In the genomic region with DNA sequence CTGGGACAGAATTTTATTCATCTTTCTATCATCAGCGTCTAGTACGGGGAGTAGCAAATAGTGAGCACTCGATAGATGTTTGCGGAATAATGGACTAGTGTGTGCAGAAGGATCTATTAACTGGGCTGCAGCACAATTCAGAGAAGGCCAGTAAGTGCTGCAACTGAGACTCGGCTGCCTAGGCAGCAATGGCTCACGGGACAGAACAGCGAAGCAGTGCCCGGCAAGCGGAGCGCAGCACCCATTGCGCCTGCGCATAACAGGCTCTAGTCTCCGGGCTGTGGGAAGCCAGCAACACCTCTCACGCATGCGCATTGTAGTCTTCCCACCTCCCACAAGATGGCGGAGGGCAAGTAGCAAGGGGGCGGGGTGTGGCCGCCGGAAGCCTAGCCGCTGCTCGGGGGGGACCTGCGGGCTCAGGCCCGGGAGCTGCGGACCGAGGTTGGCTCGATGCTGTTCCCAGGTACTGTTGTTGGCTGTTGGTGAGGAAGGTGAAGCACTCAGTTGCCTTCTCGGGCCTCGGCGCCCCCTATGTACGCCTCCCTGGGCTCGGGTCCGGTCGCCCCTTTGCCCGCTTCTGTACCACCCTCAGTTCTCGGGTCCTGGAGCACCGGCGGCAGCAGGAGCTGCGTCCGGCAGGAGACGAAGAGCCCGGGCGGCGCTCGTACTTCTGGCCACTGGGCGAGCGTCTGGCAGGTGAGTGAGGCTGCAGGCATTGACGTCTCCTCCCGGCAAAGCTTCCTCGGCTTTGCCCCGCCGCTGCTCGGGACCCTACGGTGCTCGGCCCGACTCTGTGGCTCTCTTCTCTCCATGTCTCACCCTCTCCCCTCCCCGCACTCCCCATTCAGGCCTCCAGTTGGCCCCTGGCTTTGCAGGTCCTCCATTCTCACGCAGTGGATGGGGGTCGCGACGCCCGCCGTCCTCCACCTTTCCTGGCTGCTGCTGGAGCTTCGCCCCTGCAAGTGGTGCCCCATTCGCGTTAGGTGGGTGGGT, we compare ENCODE assay signal across 1 cellular context.
TF ChIP-seq lines count a peak whose summit lies in the region.

No MANE protein-coding gene starts in this region.

TF ChIP-seq in HepG2, 621 proteins besides CTCF, POLR2A, EP300 and RAD21 (continued from another document and continues in another):
- TF ChIP-seq, protein P1, sequence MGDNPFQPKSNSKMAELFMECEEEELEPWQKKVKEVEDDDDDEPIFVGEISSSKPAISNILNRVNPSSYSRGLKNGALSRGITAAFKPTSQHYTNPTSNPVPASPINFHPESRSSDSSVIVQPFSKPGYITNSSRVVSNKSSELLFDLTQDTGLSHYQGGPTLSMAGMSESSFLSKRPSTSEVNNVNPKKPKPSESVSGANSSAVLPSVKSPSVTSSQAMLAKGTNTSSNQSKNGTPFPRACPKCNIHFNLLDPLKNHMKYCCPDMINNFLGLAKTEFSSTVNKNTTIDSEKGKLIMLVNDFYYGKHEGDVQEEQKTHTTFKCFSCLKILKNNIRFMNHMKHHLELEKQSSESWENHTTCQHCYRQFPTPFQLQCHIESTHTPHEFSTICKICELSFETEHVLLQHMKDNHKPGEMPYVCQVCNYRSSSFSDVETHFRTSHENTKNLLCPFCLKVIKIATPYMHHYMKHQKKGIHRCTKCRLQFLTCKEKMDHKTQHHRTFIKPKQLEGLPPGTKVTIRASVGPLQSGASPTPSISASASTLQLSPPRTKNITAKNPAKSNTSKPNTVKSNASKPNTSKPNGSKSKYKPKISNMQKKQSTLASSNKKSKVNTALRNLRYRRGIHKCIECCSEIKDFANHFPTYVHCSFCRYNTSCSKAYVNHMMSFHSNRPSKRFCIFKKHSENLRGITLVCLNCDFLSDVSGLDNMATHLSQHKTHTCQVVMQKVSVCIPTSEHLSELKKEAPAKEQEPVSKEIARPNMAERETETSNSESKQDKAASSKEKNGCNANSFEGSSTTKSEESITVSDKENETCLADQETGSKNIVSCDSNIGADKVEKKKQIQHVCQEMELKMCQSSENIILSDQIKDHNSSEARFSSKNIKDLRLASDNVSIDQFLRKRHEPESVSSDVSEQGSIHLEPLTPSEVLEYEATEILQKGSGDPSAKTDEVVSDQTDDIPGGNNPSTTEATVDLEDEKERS (CRISPR knock-in tag; IDR thresholded peaks at IDR 0.05): peak; percentile 52; the same call in 1 of the 2 replicates
- peak; percentile 75 for TF ChIP-seq AGO2 (optimal IDR thresholded peaks at IDR 0.05; ENCODE audit: low read depth, low read length)
- 0 out of 2 replicates have a peak, but pooled peaks have one; percentile 60 for TF ChIP-seq ZNF557 (CRISPR knock-in tag; IDR thresholded peaks at IDR 0.05)
- 0 out of 2 replicates have a peak, but pooled peaks have one; percentile 24 for TF ChIP-seq ZFAT (CRISPR knock-in tag; conservative IDR thresholded peaks at IDR 0.05)
- TF ChIP-seq SMAD3 (CRISPR knock-in tag; IDR thresholded peaks at IDR 0.05): no peak
- peak; percentile 72 for TF ChIP-seq ZBTB38 (CRISPR knock-in tag; IDR thresholded peaks at IDR 0.05)
- no peak for TF ChIP-seq ZNF354B (CRISPR knock-in tag; IDR thresholded peaks at IDR 0.05)
- peak; percentile 51; the same call in 1 of the 2 replicates for TF ChIP-seq CHCHD3 (CRISPR knock-in tag; IDR thresholded peaks at IDR 0.05)
- peak; percentile 79; the same call in 1 of the 2 replicates for TF ChIP-seq ZNF709 (CRISPR knock-in tag; IDR thresholded peaks at IDR 0.05)
- TF ChIP-seq ZNF572 (CRISPR knock-in tag; IDR thresholded peaks at IDR 0.05): peak; percentile 90
- TF ChIP-seq, protein P2, sequence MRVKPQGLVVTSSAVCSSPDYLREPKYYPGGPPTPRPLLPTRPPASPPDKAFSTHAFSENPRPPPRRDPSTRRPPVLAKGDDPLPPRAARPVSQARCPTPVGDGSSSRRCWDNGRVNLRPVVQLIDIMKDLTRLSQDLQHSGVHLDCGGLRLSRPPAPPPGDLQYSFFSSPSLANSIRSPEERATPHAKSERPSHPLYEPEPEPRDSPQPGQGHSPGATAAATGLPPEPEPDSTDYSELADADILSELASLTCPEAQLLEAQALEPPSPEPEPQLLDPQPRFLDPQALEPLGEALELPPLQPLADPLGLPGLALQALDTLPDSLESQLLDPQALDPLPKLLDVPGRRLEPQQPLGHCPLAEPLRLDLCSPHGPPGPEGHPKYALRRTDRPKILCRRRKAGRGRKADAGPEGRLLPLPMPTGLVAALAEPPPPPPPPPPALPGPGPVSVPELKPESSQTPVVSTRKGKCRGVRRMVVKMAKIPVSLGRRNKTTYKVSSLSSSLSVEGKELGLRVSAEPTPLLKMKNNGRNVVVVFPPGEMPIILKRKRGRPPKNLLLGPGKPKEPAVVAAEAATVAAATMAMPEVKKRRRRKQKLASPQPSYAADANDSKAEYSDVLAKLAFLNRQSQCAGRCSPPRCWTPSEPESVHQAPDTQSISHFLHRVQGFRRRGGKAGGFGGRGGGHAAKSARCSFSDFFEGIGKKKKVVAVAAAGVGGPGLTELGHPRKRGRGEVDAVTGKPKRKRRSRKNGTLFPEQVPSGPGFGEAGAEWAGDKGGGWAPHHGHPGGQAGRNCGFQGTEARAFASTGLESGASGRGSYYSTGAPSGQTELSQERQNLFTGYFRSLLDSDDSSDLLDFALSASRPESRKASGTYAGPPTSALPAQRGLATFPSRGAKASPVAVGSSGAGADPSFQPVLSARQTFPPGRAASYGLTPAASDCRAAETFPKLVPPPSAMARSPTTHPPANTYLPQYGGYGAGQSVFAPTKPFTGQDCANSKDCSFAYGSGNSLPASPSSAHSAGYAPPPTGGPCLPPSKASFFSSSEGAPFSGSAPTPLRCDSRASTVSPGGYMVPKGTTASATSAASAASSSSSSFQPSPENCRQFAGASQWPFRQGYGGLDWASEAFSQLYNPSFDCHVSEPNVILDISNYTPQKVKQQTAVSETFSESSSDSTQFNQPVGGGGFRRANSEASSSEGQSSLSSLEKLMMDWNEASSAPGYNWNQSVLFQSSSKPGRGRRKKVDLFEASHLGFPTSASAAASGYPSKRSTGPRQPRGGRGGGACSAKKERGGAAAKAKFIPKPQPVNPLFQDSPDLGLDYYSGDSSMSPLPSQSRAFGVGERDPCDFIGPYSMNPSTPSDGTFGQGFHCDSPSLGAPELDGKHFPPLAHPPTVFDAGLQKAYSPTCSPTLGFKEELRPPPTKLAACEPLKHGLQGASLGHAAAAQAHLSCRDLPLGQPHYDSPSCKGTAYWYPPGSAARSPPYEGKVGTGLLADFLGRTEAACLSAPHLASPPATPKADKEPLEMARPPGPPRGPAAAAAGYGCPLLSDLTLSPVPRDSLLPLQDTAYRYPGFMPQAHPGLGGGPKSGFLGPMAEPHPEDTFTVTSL (CRISPR knock-in tag; IDR thresholded peaks at IDR 0.05; ENCODE audit: borderline replicate concordance): no peak
- peak; percentile 59; the same call in 1 of the 2 replicates for TF ChIP-seq GATA4 (IDR thresholded peaks at IDR 0.05; ENCODE audit: borderline replicate concordance, low read depth)
- TF ChIP-seq, protein P3, sequence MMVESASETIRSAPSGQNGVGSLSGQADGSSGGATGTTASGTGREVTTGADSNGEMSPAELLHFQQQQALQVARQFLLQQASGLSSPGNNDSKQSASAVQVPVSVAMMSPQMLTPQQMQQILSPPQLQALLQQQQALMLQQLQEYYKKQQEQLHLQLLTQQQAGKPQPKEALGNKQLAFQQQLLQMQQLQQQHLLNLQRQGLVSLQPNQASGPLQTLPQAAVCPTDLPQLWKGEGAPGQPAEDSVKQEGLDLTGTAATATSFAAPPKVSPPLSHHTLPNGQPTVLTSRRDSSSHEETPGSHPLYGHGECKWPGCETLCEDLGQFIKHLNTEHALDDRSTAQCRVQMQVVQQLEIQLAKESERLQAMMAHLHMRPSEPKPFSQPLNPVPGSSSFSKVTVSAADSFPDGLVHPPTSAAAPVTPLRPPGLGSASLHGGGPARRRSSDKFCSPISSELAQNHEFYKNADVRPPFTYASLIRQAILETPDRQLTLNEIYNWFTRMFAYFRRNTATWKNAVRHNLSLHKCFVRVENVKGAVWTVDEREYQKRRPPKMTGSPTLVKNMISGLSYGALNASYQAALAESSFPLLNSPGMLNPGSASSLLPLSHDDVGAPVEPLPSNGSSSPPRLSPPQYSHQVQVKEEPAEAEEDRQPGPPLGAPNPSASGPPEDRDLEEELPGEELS (CRISPR knock-in tag; IDR thresholded peaks at IDR 0.05): peak; percentile 63
- TF ChIP-seq ZNF607 (CRISPR knock-in tag; IDR thresholded peaks at IDR 0.05; ENCODE audit: borderline replicate concordance): peak; percentile 88
- TF ChIP-seq, protein P4, sequence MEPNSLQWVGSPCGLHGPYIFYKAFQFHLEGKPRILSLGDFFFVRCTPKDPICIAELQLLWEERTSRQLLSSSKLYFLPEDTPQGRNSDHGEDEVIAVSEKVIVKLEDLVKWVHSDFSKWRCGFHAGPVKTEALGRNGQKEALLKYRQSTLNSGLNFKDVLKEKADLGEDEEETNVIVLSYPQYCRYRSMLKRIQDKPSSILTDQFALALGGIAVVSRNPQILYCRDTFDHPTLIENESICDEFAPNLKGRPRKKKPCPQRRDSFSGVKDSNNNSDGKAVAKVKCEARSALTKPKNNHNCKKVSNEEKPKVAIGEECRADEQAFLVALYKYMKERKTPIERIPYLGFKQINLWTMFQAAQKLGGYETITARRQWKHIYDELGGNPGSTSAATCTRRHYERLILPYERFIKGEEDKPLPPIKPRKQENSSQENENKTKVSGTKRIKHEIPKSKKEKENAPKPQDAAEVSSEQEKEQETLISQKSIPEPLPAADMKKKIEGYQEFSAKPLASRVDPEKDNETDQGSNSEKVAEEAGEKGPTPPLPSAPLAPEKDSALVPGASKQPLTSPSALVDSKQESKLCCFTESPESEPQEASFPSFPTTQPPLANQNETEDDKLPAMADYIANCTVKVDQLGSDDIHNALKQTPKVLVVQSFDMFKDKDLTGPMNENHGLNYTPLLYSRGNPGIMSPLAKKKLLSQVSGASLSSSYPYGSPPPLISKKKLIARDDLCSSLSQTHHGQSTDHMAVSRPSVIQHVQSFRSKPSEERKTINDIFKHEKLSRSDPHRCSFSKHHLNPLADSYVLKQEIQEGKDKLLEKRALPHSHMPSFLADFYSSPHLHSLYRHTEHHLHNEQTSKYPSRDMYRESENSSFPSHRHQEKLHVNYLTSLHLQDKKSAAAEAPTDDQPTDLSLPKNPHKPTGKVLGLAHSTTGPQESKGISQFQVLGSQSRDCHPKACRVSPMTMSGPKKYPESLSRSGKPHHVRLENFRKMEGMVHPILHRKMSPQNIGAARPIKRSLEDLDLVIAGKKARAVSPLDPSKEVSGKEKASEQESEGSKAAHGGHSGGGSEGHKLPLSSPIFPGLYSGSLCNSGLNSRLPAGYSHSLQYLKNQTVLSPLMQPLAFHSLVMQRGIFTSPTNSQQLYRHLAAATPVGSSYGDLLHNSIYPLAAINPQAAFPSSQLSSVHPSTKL (CRISPR knock-in tag; IDR thresholded peaks at IDR 0.05): peak; percentile 68
- peak; percentile 75; the same call in 1 of the 2 replicates for TF ChIP-seq ATF7-NPFF (CRISPR knock-in tag; IDR thresholded peaks at IDR 0.05; ENCODE audit: low read depth)
- TF ChIP-seq GZF1 (CRISPR knock-in tag; IDR thresholded peaks at IDR 0.05): peak; percentile 77; the same call in 1 of the 2 replicates
- TF ChIP-seq ZNF782 (CRISPR knock-in tag; IDR thresholded peaks at IDR 0.05; ENCODE audit: borderline replicate concordance): peak; percentile 57; the same call in 1 of the 2 replicates
- TF ChIP-seq ZNF431 (CRISPR knock-in tag; IDR thresholded peaks at IDR 0.05; ENCODE audit: borderline replicate concordance, low read depth): peak; percentile 60; the same call in 1 of the 2 replicates
- no peak for TF ChIP-seq MED8 (CRISPR knock-in tag; IDR thresholded peaks at IDR 0.05; ENCODE audit: insufficient replicate concordance)
- TF ChIP-seq SRY (CRISPR knock-in tag; IDR thresholded peaks at IDR 0.05): no peak
- no peak for TF ChIP-seq TBL1XR1 (IDR thresholded peaks at IDR 0.05; ENCODE audit: borderline replicate concordance, low read length, partially characterized antibody)
- TF ChIP-seq HCFC1 (IDR thresholded peaks at IDR 0.05; ENCODE audit: low read depth, low read length): no peak
- TF ChIP-seq SALL2 (CRISPR knock-in tag; IDR thresholded peaks at IDR 0.05): peak; percentile 63; the same call in 1 of the 2 replicates
- TF ChIP-seq SP5 (CRISPR knock-in tag; IDR thresholded peaks at IDR 0.05; ENCODE audit: borderline replicate concordance, low read depth): peak; percentile 70
- peak; percentile 95 for TF ChIP-seq ZNF792 (CRISPR knock-in tag; IDR thresholded peaks at IDR 0.05)
- TF ChIP-seq ZNF343 (CRISPR knock-in tag; IDR thresholded peaks at IDR 0.05): 0 out of 2 replicates have a peak, but pooled peaks have one; percentile 50
- no peak for TF ChIP-seq GTF3A (CRISPR knock-in tag; conservative IDR thresholded peaks at IDR 0.05)
- TF ChIP-seq ZNF564 (CRISPR knock-in tag; IDR thresholded peaks at IDR 0.05): no peak
- peak; percentile 63 for TF ChIP-seq TBX2 (CRISPR knock-in tag; IDR thresholded peaks at IDR 0.05; ENCODE audit: borderline replicate concordance)
- no peak for TF ChIP-seq NFKBIZ (CRISPR knock-in tag; IDR thresholded peaks at IDR 0.05)
- TF ChIP-seq, protein P5, sequence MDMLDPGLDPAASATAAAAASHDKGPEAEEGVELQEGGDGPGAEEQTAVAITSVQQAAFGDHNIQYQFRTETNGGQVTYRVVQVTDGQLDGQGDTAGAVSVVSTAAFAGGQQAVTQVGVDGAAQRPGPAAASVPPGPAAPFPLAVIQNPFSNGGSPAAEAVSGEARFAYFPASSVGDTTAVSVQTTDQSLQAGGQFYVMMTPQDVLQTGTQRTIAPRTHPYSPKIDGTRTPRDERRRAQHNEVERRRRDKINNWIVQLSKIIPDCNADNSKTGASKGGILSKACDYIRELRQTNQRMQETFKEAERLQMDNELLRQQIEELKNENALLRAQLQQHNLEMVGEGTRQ (IDR thresholded peaks at IDR 0.05; ENCODE audit: low read depth, low read length): no peak
- TF ChIP-seq, protein P5 (CRISPR knock-in tag; IDR thresholded peaks at IDR 0.05; ENCODE audit: borderline replicate concordance): peak; percentile 31; the same call in 1 of the 2 replicates
- no peak; the same call in 1 of the 2 replicates for TF ChIP-seq ZNF766 (CRISPR knock-in tag; IDR thresholded peaks at IDR 0.05; ENCODE audit: borderline replicate concordance)
- TF ChIP-seq CBX2 (IDR thresholded peaks at IDR 0.05; ENCODE audit: low read depth, low read length): no peak
- 0 out of 2 replicates have a peak, but pooled peaks have one; percentile 14 for TF ChIP-seq CBX2 (CRISPR knock-in tag; IDR thresholded peaks at IDR 0.05; ENCODE audit: low read depth)
- TF ChIP-seq NCOA2 (CRISPR knock-in tag; IDR thresholded peaks at IDR 0.05): peak; percentile 28
- TF ChIP-seq, protein P6, sequence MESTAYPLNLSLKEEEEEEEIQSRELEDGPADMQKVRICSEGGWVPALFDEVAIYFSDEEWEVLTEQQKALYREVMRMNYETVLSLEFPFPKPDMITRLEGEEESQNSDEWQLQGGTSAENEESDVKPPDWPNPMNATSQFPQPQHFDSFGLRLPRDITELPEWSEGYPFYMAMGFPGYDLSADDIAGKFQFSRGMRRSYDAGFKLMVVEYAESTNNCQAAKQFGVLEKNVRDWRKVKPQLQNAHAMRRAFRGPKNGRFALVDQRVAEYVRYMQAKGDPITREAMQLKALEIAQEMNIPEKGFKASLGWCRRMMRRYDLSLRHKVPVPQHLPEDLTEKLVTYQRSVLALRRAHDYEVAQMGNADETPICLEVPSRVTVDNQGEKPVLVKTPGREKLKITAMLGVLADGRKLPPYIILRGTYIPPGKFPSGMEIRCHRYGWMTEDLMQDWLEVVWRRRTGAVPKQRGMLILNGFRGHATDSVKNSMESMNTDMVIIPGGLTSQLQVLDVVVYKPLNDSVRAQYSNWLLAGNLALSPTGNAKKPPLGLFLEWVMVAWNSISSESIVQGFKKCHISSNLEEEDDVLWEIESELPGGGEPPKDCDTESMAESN (CRISPR knock-in tag; conservative IDR thresholded peaks at IDR 0.05): peak; percentile 88; the same call in 1 of the 2 replicates
